ENCODE assay signal across 8 cellular contexts in the genomic region with DNA sequence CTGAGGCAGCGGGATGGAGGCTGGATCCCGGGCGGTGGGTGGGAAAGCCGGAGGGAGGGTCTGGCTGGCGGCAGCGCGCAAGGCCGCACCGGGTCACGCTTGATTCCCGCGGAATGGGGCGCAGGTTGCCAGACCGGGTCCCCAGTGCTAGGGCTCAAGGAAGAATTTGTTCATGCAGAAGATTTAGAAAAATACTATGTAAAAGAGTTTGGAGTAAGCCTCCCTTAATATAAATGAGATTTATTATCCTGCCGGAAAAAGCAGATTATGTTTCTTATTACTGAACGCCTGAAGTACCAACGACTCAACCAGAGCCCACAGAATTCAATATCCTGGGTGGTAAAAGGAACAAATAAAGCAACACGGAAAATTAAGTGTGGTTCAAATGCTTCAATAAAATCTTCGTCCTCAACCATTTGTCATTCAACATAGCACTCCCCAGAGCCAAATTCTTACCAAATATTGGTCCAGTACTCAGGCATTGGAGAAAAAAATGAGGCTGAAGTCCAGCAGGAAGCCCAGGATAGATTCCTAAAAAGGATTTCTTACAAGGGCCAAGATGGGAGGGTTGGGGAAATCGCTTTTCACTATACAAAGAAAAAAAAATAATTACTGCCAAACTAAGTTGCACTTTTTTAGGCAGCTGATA. TPM values are rescaled to one million over a fixed set of nuclear protein-coding genes. Genes with fewer than 3 reads are reported as not detected.
DNase-seq lines count a peak whose midpoint lies in the region; ATAC-seq and TF ChIP-seq lines count a peak whose summit lies in the region.

No MANE protein-coding gene starts in this region.

- DNase-seq in EL (peak; percentile 14), T-helper 17 cell (no peak), foreskin fibroblast (peak; percentile 2 to 30), COR-L47 (lab: John Stamatoyannopoulos, UW) (no peak)

- peak; percentile 0 for ATAC-seq in HG02571 (IDR thresholded peaks at IDR 0.05; ENCODE audit: unreplicated experiment)
- no peak for ATAC-seq in T-helper 17 cell
- ATAC-seq in HG02938 (IDR thresholded peaks at IDR 0.05; ENCODE audit: unreplicated experiment), result no peak
- ATAC-seq in GM21526 (IDR thresholded peaks at IDR 0.05; ENCODE audit: low FRiP score, unreplicated experiment), result no peak

- H3K4me3 Mint-ChIP-seq in T-helper 17 cell, result peak overlapping the region; percentile 98

- no peaks in the 10 kb centered on the region for H3K36me3 Mint-ChIP-seq in T-helper 17 cell (ENCODE audit: low read depth)

- peaks cover 16% of the 10 kb centered on the region for H3K4me1 Mint-ChIP-seq in T-helper 17 cell

- H3K4me2 ChIP-seq in skeletal muscle satellite cell (ENCODE audit: low read length), result peak overlapping the region; percentile 91

- TF ChIP-seq CTCF in foreskin fibroblast (IDR thresholded peaks at IDR 0.05; ENCODE audit: low read depth, low read length), result no peak

- H3K4me1 ChIP-seq in skeletal muscle satellite cell (ENCODE audit: control insufficient read depth, insufficient read depth, low read length), result peaks cover 11% of the 10 kb centered on the region

- H3K27me3 ChIP-seq in skeletal muscle satellite cell (ENCODE audit: control insufficient read depth, insufficient read depth, low read length), result no peaks in the 10 kb centered on the region

- H3K36me3 ChIP-seq in skeletal muscle satellite cell (ENCODE audit: insufficient read depth, low read length), result no peaks in the 10 kb centered on the region

- H3K27ac Mint-ChIP-seq in T-helper 17 cell, result peak overlapping the region; percentile 98

- H3K27me3 Mint-ChIP-seq in T-helper 17 cell, result no peaks in the 10 kb centered on the region

- peak overlapping the region; percentile 72 to 76 for H3K4me3 ChIP-seq in foreskin fibroblast (ENCODE audit: low read depth in 1 of 2, low read length in 2 of 2)
- peak overlapping the region; percentile 86 for H3K4me3 ChIP-seq in skeletal muscle satellite cell (ENCODE audit: low read length)

- peak overlapping the region; percentile 92 for H3K9ac ChIP-seq in skeletal muscle satellite cell (ENCODE audit: low read depth, low read length)

- H3K9me3 ChIP-seq in T-helper 17 cell (ENCODE audit: control insufficient read depth, low read length, poor library complexity, severe bottlenecking) (no peaks in the 10 kb centered on the region), skeletal muscle satellite cell (replicated peaks; ENCODE audit: low read length) (no peaks in the 10 kb centered on the region)

RNA-seq across cellular contexts. Expression of a gene that starts 1.2 kb away (rescaled TPM):
- 10 to 100 TPM; 55.3 to 61.2 TPM for total RNA-seq in T-helper 17 cell
- total RNA-seq in skeletal muscle satellite cell (2012; rRNA removed), result 8.4 and 10.5 TPM in 2 replicates

Comparison
In these comparisons a context has a peak if more than half of its experiments do, and no peak if none do; other contexts are left out.
1. DNase-seq: peak in EL (single experiment) and foreskin fibroblast (2 of 2); none in T-helper 17 cell (0 of 3) and COR-L47 (single experiment).